In the genomic region with DNA sequence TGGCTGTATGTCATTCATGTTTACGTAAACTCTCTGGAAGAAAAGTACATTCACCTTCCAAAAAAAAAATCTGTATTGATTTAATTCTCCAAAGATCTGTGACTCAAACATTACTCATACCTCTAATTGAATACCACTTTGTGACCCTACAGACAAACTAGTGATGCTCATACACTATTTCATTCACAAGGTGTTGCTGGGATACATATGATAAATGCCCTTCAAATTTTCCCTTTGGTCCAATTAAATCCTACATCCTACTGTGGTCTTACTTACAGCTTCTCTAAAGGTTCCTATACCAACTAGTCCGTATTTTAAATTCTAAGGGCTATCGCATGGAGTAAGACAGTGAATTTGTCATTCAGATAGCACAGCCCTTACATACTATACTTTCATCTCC, we compare ENCODE assay signal across 23 cellular contexts. TPM values are rescaled to one million over a fixed set of nuclear protein-coding genes. Genes with fewer than 3 reads are reported as not detected.
"Had no signal": no experiment of that assay in that cellular context is flagged by ENCODE, and none has a peak within 500 bp of the region (broad histone marks: within the 10 kb centered on the region; RNA-seq: fewer than 3 reads in every experiment).

No MANE protein-coding gene starts in this region.

- H3K4me1 ChIP-seq: Peyer's patch, SJCRH30 had no signal

- ATAC-seq: Right ventricle myocardium inferior, SK-N-SH treated with all-trans-retinoic acid at 6 μM for 48 hours had no signal

- DNase-seq: Karpas-422, KG1, MG63, NCI-H1092, NCI-H1105 treated with DMSO at 0.1 percent for 48 hours, NCI-H1417 treated with DMSO at 0.1 percent for 48 hours, NCI-H146, NCI-H1694 treated with DMSO at 0.1 percent for 48 hours, NCI-H1930, NCI-H2081, NCI-H2107, NCI-H2227 treated with DMSO at 0.1 percent for 48 hours, NCI-H524, NCI-H526 treated with DMSO at 0.1 percent for 48 hours, NCI-H774, PC-9, Peyer's patch, SHP77 treated with DMSO at 0.1 percent for 48 hours, SJCRH30 had no signal

- H2AFZ ChIP-seq: PC-9 had no signal

- H3K27ac ChIP-seq: HL-60, PC-9, Peyer's patch, SJCRH30 had no signal

- H3K36me3 ChIP-seq: MG63, Peyer's patch, SJCRH30 had no signal

- H3K4me2 ChIP-seq: PC-9 had no signal

- H3K4me3 ChIP-seq: MG63, PC-9, Peyer's patch, SJCRH30 had no signal

- H3K9me3 ChIP-seq: MG63, Peyer's patch, SJCRH30 had no signal

- H3K27me3 ChIP-seq: Peyer's patch, SJCRH30 had no signal

RNA-seq across cellular contexts. Expression of gene CADM3, which starts 26.8 kb away (rescaled TPM):
- total RNA-seq: NCI-H460, PC-9, SJCRH30 had no signal
